Comparison of ENCODE assay signal across 1 cellular context in genomic region chr16:8888951-8889892, GRCh38.
TF ChIP-seq lines count a peak whose summit lies in the region.

No MANE protein-coding gene starts in this region.

TF ChIP-seq in SK-N-SH, 30 proteins besides CTCF, POLR2A, EP300 and RAD21 (continued from another document):
- no peak for TF ChIP-seq PBX3 (IDR thresholded peaks at IDR 0.05)
